In the genomic region with DNA sequence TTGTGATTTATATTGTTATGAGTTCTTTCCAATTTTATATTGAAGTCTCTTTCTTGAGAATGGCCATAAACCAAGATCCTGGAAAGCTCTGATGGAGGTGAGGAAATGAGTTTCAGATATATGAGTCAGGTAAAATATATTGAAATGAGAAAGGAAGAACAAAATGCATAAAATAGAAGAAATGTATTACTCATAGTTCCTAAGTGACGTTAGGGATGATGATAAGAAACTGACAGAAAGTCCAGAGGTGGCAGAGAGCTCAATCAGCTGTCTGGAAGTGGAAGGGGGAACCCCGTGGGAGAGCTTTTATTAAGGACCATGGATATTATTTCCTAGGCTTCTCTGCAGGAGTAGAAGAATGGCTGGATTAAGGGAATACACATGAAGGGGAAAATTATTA, we compare ENCODE assay signal across 1 cellular context.
TF ChIP-seq lines count a peak whose summit lies in the region.

No MANE protein-coding gene starts in this region.

TF ChIP-seq in IMR-90, 13 proteins besides CTCF, POLR2A, EP300 and RAD21 (continued from another document):
- TF ChIP-seq, protein P1, sequence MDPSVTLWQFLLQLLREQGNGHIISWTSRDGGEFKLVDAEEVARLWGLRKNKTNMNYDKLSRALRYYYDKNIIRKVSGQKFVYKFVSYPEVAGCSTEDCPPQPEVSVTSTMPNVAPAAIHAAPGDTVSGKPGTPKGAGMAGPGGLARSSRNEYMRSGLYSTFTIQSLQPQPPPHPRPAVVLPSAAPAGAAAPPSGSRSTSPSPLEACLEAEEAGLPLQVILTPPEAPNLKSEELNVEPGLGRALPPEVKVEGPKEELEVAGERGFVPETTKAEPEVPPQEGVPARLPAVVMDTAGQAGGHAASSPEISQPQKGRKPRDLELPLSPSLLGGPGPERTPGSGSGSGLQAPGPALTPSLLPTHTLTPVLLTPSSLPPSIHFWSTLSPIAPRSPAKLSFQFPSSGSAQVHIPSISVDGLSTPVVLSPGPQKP (IDR thresholded peaks at IDR 0.05; ENCODE audit: borderline replicate concordance, low read depth, low read length) = no peak
- TF ChIP-seq, protein P2, sequence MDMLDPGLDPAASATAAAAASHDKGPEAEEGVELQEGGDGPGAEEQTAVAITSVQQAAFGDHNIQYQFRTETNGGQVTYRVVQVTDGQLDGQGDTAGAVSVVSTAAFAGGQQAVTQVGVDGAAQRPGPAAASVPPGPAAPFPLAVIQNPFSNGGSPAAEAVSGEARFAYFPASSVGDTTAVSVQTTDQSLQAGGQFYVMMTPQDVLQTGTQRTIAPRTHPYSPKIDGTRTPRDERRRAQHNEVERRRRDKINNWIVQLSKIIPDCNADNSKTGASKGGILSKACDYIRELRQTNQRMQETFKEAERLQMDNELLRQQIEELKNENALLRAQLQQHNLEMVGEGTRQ (IDR thresholded peaks at IDR 0.05; ENCODE audit: low read depth, low read length) = no peak
- TF ChIP-seq CHD1 (IDR thresholded peaks at IDR 0.05; ENCODE audit: low read depth, low read length) (no peak), MAFK (IDR thresholded peaks at IDR 0.05; ENCODE audit: low read depth, low read length) (no peak), CEBPB (IDR thresholded peaks at IDR 0.05; ENCODE audit: low read depth, low read length) (no peak)
